Comparison of ENCODE assay signal across 36 cellular contexts in the genomic region with DNA sequence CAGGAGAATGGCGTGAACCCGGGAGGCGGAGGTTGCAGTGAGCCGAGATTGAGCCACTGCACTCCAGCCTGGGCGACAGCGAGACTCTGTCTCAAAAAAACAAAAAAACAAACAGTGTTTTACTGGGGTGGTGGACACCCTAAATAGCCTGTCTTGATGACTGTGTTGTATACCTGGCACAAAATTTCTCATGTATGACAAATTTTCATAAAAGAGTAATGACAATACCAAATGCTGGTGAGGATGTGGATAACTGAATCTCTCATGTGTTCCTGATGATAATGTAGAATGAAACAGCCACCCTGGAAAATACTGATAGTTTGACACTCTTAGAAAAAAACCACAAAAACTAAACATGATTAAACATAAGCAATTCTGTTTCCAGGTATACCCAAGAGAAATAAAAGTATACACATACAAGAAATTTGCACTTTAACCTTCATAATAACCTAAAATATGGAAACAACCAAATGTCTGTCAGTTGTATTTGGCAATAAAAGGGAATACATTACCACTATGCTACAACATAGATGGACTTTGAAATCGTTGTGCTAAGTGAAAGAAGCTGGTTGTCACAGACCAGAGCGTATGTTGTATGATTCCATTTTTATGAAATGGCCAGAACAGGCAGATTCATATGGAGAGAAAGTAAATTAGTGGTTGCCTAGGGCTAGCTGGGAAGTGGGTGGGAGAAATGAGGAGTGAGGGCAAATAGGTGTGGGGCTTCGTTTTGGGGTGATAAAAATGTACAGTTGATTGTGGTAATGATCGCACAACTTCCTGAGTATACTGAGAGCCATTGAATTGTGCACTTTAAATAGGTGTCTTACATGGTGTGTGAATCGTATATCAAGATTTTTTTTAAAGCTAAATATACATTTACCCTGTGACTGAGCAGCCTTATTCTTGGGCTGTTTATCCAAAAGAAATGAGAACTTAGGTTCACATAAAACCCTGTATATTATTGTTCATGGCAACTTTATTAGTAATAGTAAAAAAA. TPM values are rescaled to one million over a fixed set of nuclear protein-coding genes. Genes with fewer than 3 reads are reported as not detected.
A peak's percentile ranks its signal among the peaks of the same experiment; 100 is the strongest.
DNase-seq lines count a peak whose midpoint lies in the region; ATAC-seq, FAIRE-seq and TF ChIP-seq lines count a peak whose summit lies in the region.
"Had no signal": no experiment of that assay in that cellular context is flagged by ENCODE, and none has a peak within 500 bp of the region (broad histone marks: within the 10 kb centered on the region; RNA-seq: fewer than 3 reads in every experiment).

No MANE protein-coding gene starts in this region.

- peaks cover 33% of the 10 kb centered on the region for H3K4me1 Mint-ChIP-seq in activated CD4-positive, alpha-beta T cell treated with anti-CD3 and anti-CD28 coated beads, Interleukin-2, amount 10 ng/mL, durations not matched to agents 24 days and 14 days
- peaks cover 33% of the 10 kb centered on the region for H3K4me1 Mint-ChIP-seq in activated CD4-positive, alpha-beta T cell treated with anti-CD3 and anti-CD28 coated beads, Interleukin-2, amount 10 ng/mL, durations not matched to agents 7 days and 5 days
- peaks cover 65% of the 10 kb centered on the region for H3K4me1 Mint-ChIP-seq in stimulated activated effector memory CD8-positive, alpha-beta T cell treated with anti-CD3 and anti-CD28 coated beads, Interleukin-12 subunit alpha, Interleukin-12 subunit beta, amount 100 ng/mL, for 72 hours

- H3K36me3 Mint-ChIP-seq in activated CD4-positive, alpha-beta T cell treated with anti-CD3 and anti-CD28 coated beads, Interleukin-2, amount 10 ng/mL, durations not matched to agents 24 days and 14 days (ENCODE audit: low read depth), result peaks cover 29% of the 10 kb centered on the region
- peaks cover 27% of the 10 kb centered on the region for H3K36me3 Mint-ChIP-seq in activated CD4-positive, alpha-beta T cell treated with anti-CD3 and anti-CD28 coated beads, Interleukin-2, amount 10 ng/mL, durations not matched to agents 7 days and 5 days (ENCODE audit: low read depth)
- peaks cover 21% of the 10 kb centered on the region for H3K36me3 Mint-ChIP-seq in stimulated activated effector memory CD8-positive, alpha-beta T cell treated with anti-CD3 and anti-CD28 coated beads, Interleukin-12 subunit alpha, Interleukin-12 subunit beta, amount 100 ng/mL, for 72 hours

- no peaks in the 10 kb centered on the region for H3K27me3 Mint-ChIP-seq in activated CD4-positive, alpha-beta T cell treated with anti-CD3 and anti-CD28 coated beads, Interleukin-2, amount 10 ng/mL, durations not matched to agents 24 days and 14 days
- H3K27me3 Mint-ChIP-seq in activated CD4-positive, alpha-beta T cell treated with anti-CD3 and anti-CD28 coated beads, Interleukin-2, amount 10 ng/mL, durations not matched to agents 7 days and 5 days, result no peaks in the 10 kb centered on the region

- H3K27me3 ChIP-seq in colonic mucosa (no peaks in the 10 kb centered on the region), spleen (replicated peaks in 1 of 7) (no peaks in the 10 kb centered on the region)
- H3K27me3 ChIP-seq: BE2C, thyroid gland had no signal

- intact Hi-C loops in activated CD4-positive, alpha-beta T cell treated with anti-CD3 and anti-CD28 coated beads, Interleukin-2, amount 10 ng/mL, durations not matched to agents 24 days and 14 days (cut with micrococcal nuclease), result no loop called here
- intact Hi-C loops in colonic mucosa (cut with DNase I) (no loop called here), spleen (cut with DNase I; ENCODE audit: low total_unique reads) (no loop called here)

- TF ChIP-seq CTCF in colonic mucosa (IDR thresholded peaks at IDR 0.05) (no peak), spleen (IDR thresholded peaks at IDR 0.05 in 8 of 11, conservative IDR thresholded peaks at IDR 0.05 in 3 of 11) (no peak)

- H3K36me3 ChIP-seq in colonic mucosa (peaks cover 3% of the 10 kb centered on the region), spleen (peaks cover 0 to 29% (median 18%) of the 10 kb centered on the region in 6 donors)
- H3K36me3 ChIP-seq: BE2C had no signal

- H3K9ac ChIP-seq in colonic mucosa (ENCODE audit: low read depth in 2 of 2, low read length in 2 of 2), result no peak overlapping the region
- H3K9ac ChIP-seq: GM23248 had no signal

- H3K4me1 ChIP-seq in colonic mucosa (no peaks in the 10 kb centered on the region), spleen (peaks cover 5 to 72% (median 21%) of the 10 kb centered on the region in 6 donors)
- H3K4me1 ChIP-seq: BE2C, thyroid gland had no signal

- peak overlapping the region; percentile 65 for H3K27ac Mint-ChIP-seq in activated CD4-positive, alpha-beta T cell treated with anti-CD3 and anti-CD28 coated beads, Interleukin-2, amount 10 ng/mL, durations not matched to agents 24 days and 14 days
- no peak overlapping the region for H3K27ac Mint-ChIP-seq in activated CD4-positive, alpha-beta T cell treated with anti-CD3 and anti-CD28 coated beads, Interleukin-2, amount 10 ng/mL, durations not matched to agents 7 days and 5 days
- H3K27ac Mint-ChIP-seq in stimulated activated effector memory CD8-positive, alpha-beta T cell treated with anti-CD3 and anti-CD28 coated beads, Interleukin-12 subunit alpha, Interleukin-12 subunit beta, amount 100 ng/mL, for 72 hours, result peak overlapping the region; percentile 83
- H3K27ac Mint-ChIP-seq: activated naive CD4-positive, alpha-beta T cell treated with anti-CD3 and anti-CD28 coated beads for 36 hours; HFFc6 had no signal

- DNase-seq in activated CD4-positive, alpha-beta T cell treated with anti-CD3 and anti-CD28 coated beads, Interleukin-2, amount 10 ng/mL, durations not matched to agents 24 days and 14 days, result no peak
- no peak for DNase-seq in activated CD4-positive, alpha-beta T cell treated with anti-CD3 and anti-CD28 coated beads, Interleukin-2, amount 10 ng/mL, durations not matched to agents 7 days and 5 days
- DNase-seq in GM12891 (ENCODE audit: insufficient read length, low spot score), result no peak
- no peak for DNase-seq in colonic mucosa
- no peak for DNase-seq in stimulated activated effector memory CD8-positive, alpha-beta T cell treated with anti-CD3 and anti-CD28 coated beads, Interleukin-12 subunit alpha, Interleukin-12 subunit beta, amount 100 ng/mL, for 72 hours (ENCODE audit: low spot score in 2 of 2)
- DNase-seq in spleen, result no peak
- DNase-seq in amniotic stem cell (lab: John Stamatoyannopoulos, UW), result no peak
- DNase-seq: activated CD4-positive, alpha-beta T cell treated with anti-CD3 and anti-CD28 coated beads for 4 hours; activated naive CD4-positive, alpha-beta T cell treated with anti-CD3 and anti-CD28 coated beads for 36 hours; BE2C; Calu3; effector memory CD4-positive, alpha-beta T cell; GM23248; HFFc6; hypothalamus; IMR-90; islet precursor cell; lower lobe of right lung; NCI-H1417; NCI-H2081 treated with DMSO at 0.1 percent for 48 hours; NCI-H446 treated with DMSO at 0.1 percent for 48 hours; nucleus accumbens; PC-9; SHP77; stimulated activated CD4-positive, alpha-beta T cell treated with anti-CD3 and anti-CD28 coated beads, Interleukin-2, amount 100 ng/mL, for 48 hours; stimulated activated naive CD4-positive, alpha-beta T cell; SW 1271; thyroid gland had no signal

- H3K9me3 ChIP-seq in colonic mucosa, result no peaks in the 10 kb centered on the region
- H3K9me3 ChIP-seq in spleen, result no peaks in the 10 kb centered on the region
- H3K9me3 ChIP-seq: BE2C, lower lobe of right lung, thyroid gland had no signal

- no peak overlapping the region for H3K4me3 ChIP-seq in colonic mucosa
- no peak overlapping the region for H3K4me3 ChIP-seq in spleen
- H3K4me3 ChIP-seq: GM23248, lower lobe of right lung, PC-9, skin epidermis, thyroid gland had no signal

- H3K9me3 Mint-ChIP-seq in activated CD4-positive, alpha-beta T cell treated with anti-CD3 and anti-CD28 coated beads, Interleukin-2, amount 10 ng/mL, durations not matched to agents 24 days and 14 days, result no peaks in the 10 kb centered on the region
- H3K9me3 Mint-ChIP-seq in activated CD4-positive, alpha-beta T cell treated with anti-CD3 and anti-CD28 coated beads, Interleukin-2, amount 10 ng/mL, durations not matched to agents 7 days and 5 days, result no peaks in the 10 kb centered on the region
- H3K9me3 Mint-ChIP-seq in stimulated activated effector memory CD8-positive, alpha-beta T cell treated with anti-CD3 and anti-CD28 coated beads, Interleukin-12 subunit alpha, Interleukin-12 subunit beta, amount 100 ng/mL, for 72 hours, result no peaks in the 10 kb centered on the region
- H3K9me3 Mint-ChIP-seq: activated naive CD4-positive, alpha-beta T cell treated with anti-CD3 and anti-CD28 coated beads for 36 hours; HFFc6 had no signal

- peak; percentile 87 for ATAC-seq in stimulated activated effector memory CD8-positive, alpha-beta T cell treated with anti-CD3 and anti-CD28 coated beads, Interleukin-12 subunit alpha, Interleukin-12 subunit beta, amount 100 ng/mL, for 72 hours
- ATAC-seq in GM21528 (IDR thresholded peaks at IDR 0.05; ENCODE audit: low FRiP score, unreplicated experiment), result no peak
- ATAC-seq: esophagus mucosa, lower lobe of right lung had no signal

- no peak for TF ChIP-seq POLR2A in GM12891 (IDR thresholded peaks at IDR 0.05; ENCODE audit: low read depth, low read length)
- TF ChIP-seq POLR2A in spleen (IDR thresholded peaks at IDR 0.05), result no peak

- WGBS in spleen, 5 donors, result 69 to 86% (median 76%) methylated on average over 11 of the region's 11 CpGs

- POLR2A ChIA-PET in activated CD4-positive, alpha-beta T cell treated with anti-CD3 and anti-CD28 coated beads, Interleukin-2, amount 10 ng/mL, durations not matched to agents 7 days and 5 days (lab: Charles Lee), result interaction anchor here (0.5 kb wide), 1 partner anchor 133 kb away, joined by 3 read pairs; no protein-coding TSS in a partner anchor

- CTCF ChIA-PET in activated CD4-positive, alpha-beta T cell treated with anti-CD3 and anti-CD28 coated beads, Interleukin-2, amount 10 ng/mL, durations not matched to agents 7 days and 5 days (lab: Charles Lee), result interaction anchor here (0.6 to 1.1 kb wide), 3 partner anchors 20 to 89 kb away, joined by 3 to 4 read pairs (median 3); partner anchors contain the start of gene IDI1

- H3K27ac ChIP-seq in colonic mucosa, result peak overlapping the region; percentile 13
- H3K27ac ChIP-seq in spleen, result peak overlapping the region in 3 of 8 donors; percentile 66 to 68 (median 67)
- H3K27ac ChIP-seq: GM23248, lower lobe of right lung, PC-9, skin epidermis, thyroid gland had no signal

- peak; percentile 23 for FAIRE-seq in GM12891 (lab: Jason Lieb, UNC)
- FAIRE-seq: A204.1, frontal cortex, TTC549 had no signal

- H3K4me3 Mint-ChIP-seq in activated CD4-positive, alpha-beta T cell treated with anti-CD3 and anti-CD28 coated beads, Interleukin-2, amount 10 ng/mL, durations not matched to agents 24 days and 14 days, result no peak overlapping the region
- H3K4me3 Mint-ChIP-seq in activated CD4-positive, alpha-beta T cell treated with anti-CD3 and anti-CD28 coated beads, Interleukin-2, amount 10 ng/mL, durations not matched to agents 7 days and 5 days, result no peak overlapping the region
- peak overlapping the region; percentile 8 for H3K4me3 Mint-ChIP-seq in stimulated activated effector memory CD8-positive, alpha-beta T cell treated with anti-CD3 and anti-CD28 coated beads, Interleukin-12 subunit alpha, Interleukin-12 subunit beta, amount 100 ng/mL, for 72 hours
- H3K4me3 Mint-ChIP-seq: activated naive CD4-positive, alpha-beta T cell treated with anti-CD3 and anti-CD28 coated beads for 36 hours; HFFc6 had no signal

RNA-seq across cellular contexts. Expression of gene WDR37, which starts 12.5 kb away (rescaled TPM):
- 17.4 and 18.1 TPM in 2 replicates for total RNA-seq in activated CD4-positive, alpha-beta T cell treated with anti-CD3 and anti-CD28 coated beads, Interleukin-2, amount 10 ng/mL, durations not matched to agents 24 days and 14 days
- 10 to 100 TPM; 31.9 to 35.0 TPM for total RNA-seq in activated CD4-positive, alpha-beta T cell treated with anti-CD3 and anti-CD28 coated beads, Interleukin-2, amount 10 ng/mL, durations not matched to agents 7 days and 5 days
- 4.0 TPM for polyA plus RNA-seq in GM12891 (2012; ENCODE audit: low read depth, missing spikeins)
- total RNA-seq in colonic mucosa (10 to 100 TPM; 18.6 to 18.7 TPM), spleen (10 to 100 TPM; 29.2 to 60.6 (median 40.4) TPM)
- 10 to 100 TPM in 2 of 3 donors, 1 to 10 TPM in 1; 8.4 to 13.7 (median 10.8) TPM for polyA plus RNA-seq in spleen

RNA-seq across cellular contexts. Expression of gene IDI1, which starts 19.7 kb away (rescaled TPM):
- total RNA-seq in activated CD4-positive, alpha-beta T cell treated with anti-CD3 and anti-CD28 coated beads, Interleukin-2, amount 10 ng/mL, durations not matched to agents 24 days and 14 days, result 74.6 and 75.5 TPM in 2 replicates
- 10 to 100 TPM; 44.6 to 47.1 TPM for total RNA-seq in activated CD4-positive, alpha-beta T cell treated with anti-CD3 and anti-CD28 coated beads, Interleukin-2, amount 10 ng/mL, durations not matched to agents 7 days and 5 days
- polyA plus RNA-seq in GM12891 (2012; ENCODE audit: low read depth, missing spikeins), result 76.3 TPM
- 100 to 1,000 TPM in 1 of 2 donors, 10 to 100 TPM in 1; 41.3 to 142 TPM for total RNA-seq in colonic mucosa
- 100 to 1,000 TPM in 1 of 7 donors, 10 to 100 TPM in 6; 43.9 to 136 (median 62.6) TPM for total RNA-seq in spleen
- polyA plus RNA-seq in spleen, result 10 to 100 TPM; 47.9 to 75.3 (median 68.5) TPM

RNA-seq across cellular contexts. Expression of gene IDI2, which starts 43.0 kb away (rescaled TPM):
- not detected in 2 replicates for total RNA-seq in activated CD4-positive, alpha-beta T cell treated with anti-CD3 and anti-CD28 coated beads, Interleukin-2, amount 10 ng/mL, durations not matched to agents 24 days and 14 days
- not detected for total RNA-seq in activated CD4-positive, alpha-beta T cell treated with anti-CD3 and anti-CD28 coated beads, Interleukin-2, amount 10 ng/mL, durations not matched to agents 7 days and 5 days
- not detected for polyA plus RNA-seq in GM12891 (2012; ENCODE audit: low read depth, missing spikeins)
- not detected for total RNA-seq in colonic mucosa
- total RNA-seq in spleen, result not detected
- polyA plus RNA-seq in spleen, result under 1 TPM in 2 of 3 donors, not detected in 1; 0.06 to 0.09 TPM
- total RNA-seq: activated naive CD4-positive, alpha-beta T cell treated with anti-CD3 and anti-CD28 coated beads for 36 hours; Calu3; cerebellum; esophagus mucosa; frontal cortex; GM23248; HFFc6; IMR-90; lower lobe of right lung; M059J; PC-9; thyroid gland had no signal
- polyA plus RNA-seq: GM23248, IMR-90 had no signal
